In the genomic region with DNA sequence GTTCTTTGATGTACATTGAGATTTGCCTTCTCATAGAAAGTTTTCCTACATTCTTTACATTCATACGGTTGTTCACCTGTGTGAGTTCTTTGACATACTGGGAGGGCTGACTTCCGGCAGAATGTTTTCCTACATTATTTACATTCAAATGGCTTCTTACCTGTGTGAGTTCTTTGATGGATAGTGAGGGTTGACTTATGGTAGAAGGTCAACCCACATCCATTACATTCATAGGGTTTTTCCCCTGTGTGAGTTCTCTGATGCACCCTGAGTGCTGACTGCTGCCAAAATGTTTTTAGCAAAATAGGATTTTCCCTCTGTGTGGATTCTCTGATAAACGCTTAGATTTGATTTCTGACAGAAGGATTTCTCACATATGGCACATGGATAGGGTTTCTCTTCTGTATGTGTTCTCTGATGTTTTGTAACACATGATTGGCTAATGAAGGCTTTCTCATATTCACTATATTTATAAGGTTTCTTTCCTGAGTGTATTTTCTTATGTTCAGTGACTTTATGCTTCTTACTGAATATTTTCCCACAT, we compare ENCODE assay signal across 8 cellular contexts.
"Had no signal": no experiment of that assay in that cellular context is flagged by ENCODE, and none has a peak within 500 bp of the region (broad histone marks: within the 10 kb centered on the region; RNA-seq: fewer than 3 reads in every experiment).

No MANE protein-coding gene starts in this region.

- H3K4me1 ChIP-seq: HAP-1 had no signal

- FAIRE-seq: H54, HTR-8/SVneo had no signal

- H3K36me3 ChIP-seq: HAP-1 had no signal

- H3K9ac ChIP-seq: GM23248 had no signal

- H3K4me3 Mint-ChIP-seq: HFFc6 had no signal

- H3K27ac ChIP-seq: GM23248 had no signal

- H3K4me3 ChIP-seq: GM23248, HAP-1 had no signal

- H3K27ac Mint-ChIP-seq: HFFc6, IgD-negative memory B cell had no signal

- H3K4me1 Mint-ChIP-seq: IgD-negative memory B cell had no signal

- H2AFZ ChIP-seq: GM23248 had no signal

- H3K27me3 Mint-ChIP-seq: IgD-negative memory B cell had no signal

- DNase-seq: GM23248, GOT3, HFFc6, KG1 had no signal

- H3K9me3 ChIP-seq: HAP-1 had no signal
